1 cellular context compared by ENCODE assay signal in genomic region chr1:146007048-146007784, GRCh38.
TF ChIP-seq lines count a peak whose summit lies in the region.

No MANE protein-coding gene starts in this region.

TF ChIP-seq in endothelial cell of umbilical vein, 7 proteins besides CTCF, POLR2A, EP300 and RAD21:
- no peak for TF ChIP-seq JUN (IDR thresholded peaks at IDR 0.05; ENCODE audit: borderline replicate concordance, insufficient read depth, insufficient read length, low read depth)
- no peak for TF ChIP-seq POLR2AphosphoS5 (IDR thresholded peaks at IDR 0.05; ENCODE audit: insufficient read depth, low read depth, low read length)
- TF ChIP-seq FOS (IDR thresholded peaks at IDR 0.05; ENCODE audit: borderline replicate concordance, insufficient read depth, low read length), result no peak
- no peak for TF ChIP-seq GATA2 (IDR thresholded peaks at IDR 0.05; ENCODE audit: insufficient read depth, insufficient read length, low read depth, low read length)
- TF ChIP-seq MYC (IDR thresholded peaks at IDR 0.05; ENCODE audit: low read depth, low read length), result no peak
